ENCODE assay signal across 29 cellular contexts in genomic region chr2:236205867-236206645, GRCh38. TPM values are rescaled to one million over a fixed set of nuclear protein-coding genes. Genes with fewer than 3 reads are reported as not detected.
"Had no signal": no experiment of that assay in that cellular context is flagged by ENCODE, and none has a peak within 500 bp of the region (broad histone marks: within the 10 kb centered on the region; RNA-seq: fewer than 3 reads in every experiment).

No MANE protein-coding gene starts in this region.

- H3K9me3 ChIP-seq: lower lobe of right lung, sigmoid colon, suprapubic skin had no signal

- H3K4me2 ChIP-seq: smooth muscle cell had no signal

- H3K27ac ChIP-seq: body of pancreas, esophagus muscularis mucosa, lower lobe of right lung, sigmoid colon, stomach, suprapubic skin, tibial nerve, VCaP had no signal

- DNase-seq: activated CD4-positive, alpha-beta T cell treated with anti-CD3 and anti-CD28 coated beads, Interleukin-2, amount 10 ng/mL, durations not matched to agents 7 days and 5 days; activated CD4-positive, CD25-positive, alpha-beta regulatory T cell treated with anti-CD3 and anti-CD28 coated beads, Interleukin-2, amount 50 U/mL, for 72 hours; activated CD8-positive, alpha-beta T cell treated with anti-CD3 and anti-CD28 coated beads, Interleukin-2, amount 10 ng/mL, durations not matched to agents 7 days and 5 days; activated gamma-delta T cell treated with Interleukin-2 at 50 U/mL for 16 hours; anterior cingulate cortex; body of pancreas; effector memory CD4-positive, alpha-beta T cell; foreskin fibroblast; kidney; lower lobe of right lung; naive thymus-derived CD4-positive, alpha-beta T cell; occipital lobe; posterior cingulate gyrus; retina; sigmoid colon; stimulated activated CD4-positive, alpha-beta T cell treated with anti-CD3 and anti-CD28 coated beads, Interleukin-15, amount 100 ng/mL, for 24 hours; stomach; T-helper 17 cell had no signal

- H3K4me3 ChIP-seq: body of pancreas, esophagus muscularis mucosa, lower lobe of right lung, sigmoid colon, smooth muscle cell, stomach, suprapubic skin, tibial nerve had no signal

- FAIRE-seq: kidney had no signal

- H3K36me3 ChIP-seq: esophagus muscularis mucosa, lower lobe of right lung, sigmoid colon, stomach, suprapubic skin, tibial nerve had no signal

- H3K27me3 ChIP-seq: body of pancreas had no signal

- H3K4me1 ChIP-seq: body of pancreas, esophagus muscularis mucosa, lower lobe of right lung, sigmoid colon, stomach, suprapubic skin, tibial nerve had no signal

RNA-seq across cellular contexts. Expression of gene GBX2, which starts 37.9 kb away (rescaled TPM):
- total RNA-seq: activated CD4-positive, alpha-beta T cell treated with anti-CD3 and anti-CD28 coated beads, Interleukin-2, amount 10 ng/mL, durations not matched to agents 7 days and 5 days; activated CD8-positive, alpha-beta T cell treated with anti-CD3 and anti-CD28 coated beads, Interleukin-2, amount 10 ng/mL, durations not matched to agents 7 days and 5 days; activated T-helper 1 cell treated with anti-CD3 and anti-CD28 coated beads, Interleukin-12 subunit alpha, Interleukin-12 subunit beta, Interleukin-2, Interleukin-4 antibody, amounts not matched to agents 30 ng/mL and 10 ng/mL and 1 ng/mL, durations not matched to agents 14 hours and 24 hours and 36 hours; body of pancreas; cardiac septum; esophagus muscularis mucosa; kidney; left lobe of liver; lower lobe of right lung; mesenteric fat pad; naive thymus-derived CD4-positive, alpha-beta T cell; occipital lobe; sigmoid colon; smooth muscle cell; T-helper 17 cell; tibial nerve; urinary bladder had no signal
- polyA plus RNA-seq: naive thymus-derived CD4-positive, alpha-beta T cell; sigmoid colon; smooth muscle cell; stomach; urinary bladder had no signal

RNA-seq across cellular contexts. Expression of gene ASB18, which starts 58.1 kb away (rescaled TPM):
- total RNA-seq: activated CD4-positive, alpha-beta T cell treated with anti-CD3 and anti-CD28 coated beads, Interleukin-2, amount 10 ng/mL, durations not matched to agents 7 days and 5 days; activated CD8-positive, alpha-beta T cell treated with anti-CD3 and anti-CD28 coated beads, Interleukin-2, amount 10 ng/mL, durations not matched to agents 7 days and 5 days; activated T-helper 1 cell treated with anti-CD3 and anti-CD28 coated beads, Interleukin-12 subunit alpha, Interleukin-12 subunit beta, Interleukin-2, Interleukin-4 antibody, amounts not matched to agents 30 ng/mL and 10 ng/mL and 1 ng/mL, durations not matched to agents 14 hours and 24 hours and 36 hours; body of pancreas; esophagus muscularis mucosa; kidney; left lobe of liver; lower lobe of right lung; mesenteric fat pad; naive thymus-derived CD4-positive, alpha-beta T cell; neural crest cell; sigmoid colon; smooth muscle cell; stomach; T-helper 17 cell; tibial nerve; urinary bladder had no signal
- polyA plus RNA-seq: naive thymus-derived CD4-positive, alpha-beta T cell; sigmoid colon; stomach; urinary bladder had no signal
